Comparison of ENCODE assay signal across 28 cellular contexts in genomic region chr18:26640541-26640940, GRCh38.
"Had no signal": no experiment of that assay in that cellular context is flagged by ENCODE, and none has a peak within 500 bp of the region (broad histone marks: within the 10 kb centered on the region; RNA-seq: fewer than 3 reads in every experiment).

No MANE protein-coding gene starts in this region.

- H3K27ac ChIP-seq: adrenal gland, ascending aorta, breast epithelium, coronary artery, esophagus muscularis mucosa, foreskin keratinocyte, gastrocnemius medialis, heart left ventricle had no signal

- DNase-seq: activated CD4-positive, alpha-beta memory T cell treated with anti-CD3 and anti-CD28 coated beads for 36 hours; activated CD4-positive, alpha-beta T cell treated with anti-CD3 and anti-CD28 coated beads for 36 hours; activated CD4-positive, alpha-beta T cell treated with anti-CD3 and anti-CD28 coated beads, Interleukin-2, amount 10 ng/mL, durations not matched to agents 24 days and 14 days; activated CD4-positive, CD25-positive, alpha-beta regulatory T cell; activated CD4-positive, CD25-positive, alpha-beta regulatory T cell treated with anti-CD3 and anti-CD28 coated beads, Interleukin-2, amount 50 U/mL, for 72 hours; activated CD8-positive, alpha-beta memory T cell treated with anti-CD3 and anti-CD28 coated beads, Interleukin-2, amount 10 ng/mL, durations not matched to agents 7 days and 5 days; activated CD8-positive, alpha-beta memory T cell treated with anti-CD3 and anti-CD28 coated beads, Interleukin-2, amount 50 U/mL, for 4 hours; activated CD8-positive, alpha-beta T cell treated with anti-CD3 and anti-CD28 coated beads, Interleukin-2, amount 10 ng/mL, durations not matched to agents 7 days and 5 days; activated effector memory CD4-positive, alpha-beta T cell treated with anti-CD3 and anti-CD28 coated beads, Interleukin-2, amount 50 U/mL, for 16 hours; activated naive CD4-positive, alpha-beta T cell treated with anti-CD3 and anti-CD28 coated beads for 36 hours; activated naive CD8-positive, alpha-beta T cell treated with anti-CD3 and anti-CD28 coated beads for 36 hours; activated naive CD8-positive, alpha-beta T cell treated with anti-CD3 and anti-CD28 coated beads, Interleukin-2, amount 50 U/mL, for 24 hours; activated T-cell treated with anti-CD3 and anti-CD28 coated beads, Interleukin-2, amount 50 U/mL, for 1 hour; activated T-cell treated with anti-CD3 and anti-CD28 coated beads, Interleukin-2, amount 50 U/mL, for 48 hours; adrenal gland; amygdala; effector CD4-positive, alpha-beta T cell; effector memory CD8-positive, alpha-beta T cell; erythroblast; gastrocnemius medialis; glutamatergic neuron; heart left ventricle; T-helper 2 cell had no signal

- ATAC-seq: activated CD4-positive, alpha-beta T cell treated with anti-CD3 and anti-CD28 coated beads for 36 hours; activated CD8-positive, alpha-beta memory T cell treated with anti-CD3 and anti-CD28 coated beads, Interleukin-2, amount 10 ng/mL, durations not matched to agents 7 days and 5 days; activated CD8-positive, alpha-beta T cell treated with anti-CD3 and anti-CD28 coated beads, Interleukin-2, amount 10 ng/mL, durations not matched to agents 7 days and 5 days; activated naive CD8-positive, alpha-beta T cell treated with anti-CD3 and anti-CD28 coated beads, Interleukin-2, amount 50 U/mL, for 24 hours; effector memory CD8-positive, alpha-beta T cell; foreskin keratinocyte; gastrocnemius medialis; heart left ventricle had no signal

- H3K36me3 ChIP-seq: adrenal gland, ascending aorta, breast epithelium, esophagus muscularis mucosa, gastrocnemius medialis, heart left ventricle had no signal

- H3K9me3 ChIP-seq: adrenal gland, ascending aorta, breast epithelium, esophagus muscularis mucosa, gastrocnemius medialis, heart left ventricle had no signal

- H3K4me3 ChIP-seq: adrenal gland, ascending aorta, breast epithelium, coronary artery, esophagus muscularis mucosa, gastrocnemius medialis, heart left ventricle had no signal

- H3K27me3 ChIP-seq: adrenal gland, ascending aorta, breast epithelium, esophagus muscularis mucosa, gastrocnemius medialis had no signal

- H3K4me1 ChIP-seq: adrenal gland, ascending aorta, breast epithelium, esophagus muscularis mucosa, foreskin keratinocyte, gastrocnemius medialis had no signal
